Comparison of ENCODE assay signal across 13 cellular contexts in the genomic region with DNA sequence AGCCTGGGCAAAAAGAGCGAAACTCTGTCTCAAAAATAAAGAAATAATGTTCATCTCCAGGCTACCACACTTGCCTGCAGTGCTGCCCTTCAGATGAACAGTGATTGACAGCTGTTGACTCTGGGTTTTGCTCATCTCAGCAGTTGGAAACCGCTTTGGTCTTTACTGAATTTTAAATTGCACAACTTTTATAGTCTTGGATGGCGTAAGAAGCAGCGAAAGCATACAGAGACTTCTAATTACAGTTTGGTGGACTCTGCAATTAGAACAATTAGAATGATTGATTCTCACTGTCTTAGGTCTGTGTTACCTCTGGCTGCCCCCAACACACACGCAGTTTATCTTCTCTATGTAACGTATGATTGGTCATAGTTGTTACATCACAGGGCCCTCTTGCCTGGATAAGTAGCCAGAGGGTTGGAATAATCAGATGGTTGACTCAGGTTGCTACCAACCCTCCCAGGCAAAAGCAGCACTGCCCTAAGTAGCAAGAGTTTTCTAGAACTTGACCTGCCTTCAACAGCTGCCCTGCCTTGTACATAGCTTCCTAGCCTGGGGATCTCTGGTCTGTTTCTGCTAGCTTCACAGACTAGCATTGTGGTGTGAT. TPM values are rescaled to one million over a fixed set of nuclear protein-coding genes. Genes with fewer than 3 reads are reported as not detected.
DNase-seq lines count a peak whose midpoint lies in the region; ATAC-seq, FAIRE-seq and TF ChIP-seq lines count a peak whose summit lies in the region.
"Had no signal": no experiment of that assay in that cellular context is flagged by ENCODE, and none has a peak within 500 bp of the region (broad histone marks: within the 10 kb centered on the region; RNA-seq: fewer than 3 reads in every experiment).

No MANE protein-coding gene starts in this region.

- no peaks in the 10 kb centered on the region for H3K27me3 ChIP-seq in CD4-positive, CD25-positive, alpha-beta regulatory T cell (ENCODE audit: control insufficient read depth, insufficient read depth, low read length)
- no peaks in the 10 kb centered on the region for H3K27me3 ChIP-seq in HL-60 (ENCODE audit: insufficient read depth, poor library complexity, severe bottlenecking)

- FAIRE-seq in GM12891 (lab: Jason Lieb, UNC): no peak
- FAIRE-seq: D721Med, kidney had no signal

- CTCF ChIA-PET in activated B cell treated with CpG ODN at 0.5 μM for 24 hours (lab: Charles Lee): no interaction called here

- no peak for ATAC-seq in CD4-positive, CD25-positive, alpha-beta regulatory T cell (ENCODE audit: low read depth in 2 of 2)
- ATAC-seq in activated B cell treated with CpG ODN at 0.5 μM for 24 hours (ENCODE audit: low read depth) (no peak), memory B cell (ENCODE audit: low read depth) (no peak), HG03565 (IDR thresholded peaks at IDR 0.05; ENCODE audit: unreplicated experiment) (no peak)

- intact Hi-C loops in activated B cell treated with CpG ODN at 0.5 μM for 24 hours (cut with micrococcal nuclease): no loop called here

- H3K27ac Mint-ChIP-seq in CD4-positive, CD25-positive, alpha-beta regulatory T cell: peak overlapping the region; percentile 55 to 63 (median 56)
- H3K27ac Mint-ChIP-seq in activated B cell treated with CpG ODN at 0.5 μM for 24 hours: no peak overlapping the region
- no peak overlapping the region for H3K27ac Mint-ChIP-seq in memory B cell

- H3K36me3 Mint-ChIP-seq in CD4-positive, CD25-positive, alpha-beta regulatory T cell: peaks cover 16% of the 10 kb centered on the region
- H3K36me3 Mint-ChIP-seq in activated B cell treated with CpG ODN at 0.5 μM for 24 hours (ENCODE audit: low read depth) (peaks cover 23% of the 10 kb centered on the region), memory B cell (peaks cover 6% of the 10 kb centered on the region)

- no peaks in the 10 kb centered on the region for H3K36me3 ChIP-seq in CD4-positive, CD25-positive, alpha-beta regulatory T cell (ENCODE audit: control insufficient read depth, insufficient read depth, low read length)

- no peaks in the 10 kb centered on the region for H3K9me3 ChIP-seq in CD4-positive, CD25-positive, alpha-beta regulatory T cell (ENCODE audit: control insufficient read depth in 2 of 2, low read length in 2 of 2)

- no peak for DNase-seq in CD4-positive, CD25-positive, alpha-beta regulatory T cell
- DNase-seq in HL-60 (ENCODE audit: low read depth in 1 of 2, low spot score in 1 of 2) (peak; percentile 58 to 61), activated B cell treated with CpG ODN at 0.5 μM for 24 hours (no peak), memory B cell (ENCODE audit: low spot score in 2 of 2) (no peak), GM12891 (ENCODE audit: insufficient read length, low spot score) (no peak), NCI-H345 treated with DMSO at 0.1 percent for 48 hours (lab: John Stamatoyannopoulos, UW; ENCODE audit: unreplicated experiment) (no peak), UCSD-AML1 (lab: John Stamatoyannopoulos, UW; ENCODE audit: unreplicated experiment) (no peak)
- DNase-seq: activated CD4-positive, CD25-positive, alpha-beta regulatory T cell; foreskin melanocyte; kidney; NCI-H1105 had no signal

- H3K9me3 Mint-ChIP-seq in CD4-positive, CD25-positive, alpha-beta regulatory T cell: peaks cover 0 to 2% (median 0%) of the 10 kb centered on the region in 7 donors
- H3K9me3 Mint-ChIP-seq in activated B cell treated with CpG ODN at 0.5 μM for 24 hours (no peaks in the 10 kb centered on the region), memory B cell (no peaks in the 10 kb centered on the region)

- H3K4me1 ChIP-seq in CD4-positive, CD25-positive, alpha-beta regulatory T cell (ENCODE audit: control insufficient read depth, insufficient read depth, low read length, poor library complexity, severe bottlenecking): peaks cover 43% of the 10 kb centered on the region

- TF ChIP-seq CTCF in HL-60 (IDR thresholded peaks at IDR 0.05; ENCODE audit: insufficient read depth, low read length): no peak
- no peak for TF ChIP-seq CTCF in activated B cell treated with CpG ODN at 0.5 μM for 24 hours (IDR thresholded peaks at IDR 0.05)

- peak overlapping the region; percentile 65 to 99 (median 92) for H3K4me3 Mint-ChIP-seq in CD4-positive, CD25-positive, alpha-beta regulatory T cell
- H3K4me3 Mint-ChIP-seq in activated B cell treated with CpG ODN at 0.5 μM for 24 hours: peak overlapping the region; percentile 13
- H3K4me3 Mint-ChIP-seq in memory B cell: peak overlapping the region; percentile 41

- H3K4me3 ChIP-seq in CD4-positive, CD25-positive, alpha-beta regulatory T cell (ENCODE audit: low read depth, low read length): no peak overlapping the region
- H3K4me3 ChIP-seq in HL-60 (replicated peaks; ENCODE audit: insufficient read depth, low read length): no peak overlapping the region

- H3K4me1 Mint-ChIP-seq in CD4-positive, CD25-positive, alpha-beta regulatory T cell: peaks cover 20 to 81% (median 49%) of the 10 kb centered on the region in 4 donors
- peaks cover 63% of the 10 kb centered on the region for H3K4me1 Mint-ChIP-seq in activated B cell treated with CpG ODN at 0.5 μM for 24 hours
- peaks cover 37% of the 10 kb centered on the region for H3K4me1 Mint-ChIP-seq in memory B cell

- POLR2A ChIA-PET in activated B cell treated with CpG ODN at 0.5 μM for 24 hours (lab: Charles Lee): no interaction called here

- H3K27me3 Mint-ChIP-seq in CD4-positive, CD25-positive, alpha-beta regulatory T cell: no peaks in the 10 kb centered on the region
- H3K27me3 Mint-ChIP-seq in activated B cell treated with CpG ODN at 0.5 μM for 24 hours (no peaks in the 10 kb centered on the region), memory B cell (no peaks in the 10 kb centered on the region)

- TF ChIP-seq POLR2A in GM12891 (IDR thresholded peaks at IDR 0.05; ENCODE audit: low read depth, low read length): no peak

- no peak overlapping the region for H3K27ac ChIP-seq in CD4-positive, CD25-positive, alpha-beta regulatory T cell (ENCODE audit: insufficient read depth, low read length, poor library complexity, severe bottlenecking)
- H3K27ac ChIP-seq in HL-60 (replicated peaks): peak overlapping the region; percentile 55

TF ChIP-seq in GM12891, 5 proteins besides CTCF, POLR2A, EP300 and RAD21:
- TF ChIP-seq POLR2AphosphoS5 (IDR thresholded peaks at IDR 0.05; ENCODE audit: low read depth, low read length): no peak
- TF ChIP-seq TAF1 (IDR thresholded peaks at IDR 0.05; ENCODE audit: low read depth, low read length): no peak

RNA-seq across cellular contexts. Expression of a gene that starts 1.8 kb away (rescaled TPM):
- 35.4 TPM for total RNA-seq in CD4-positive, CD25-positive, alpha-beta regulatory T cell
- polyA plus RNA-seq in CD4-positive, CD25-positive, alpha-beta regulatory T cell: 10 to 100 TPM; 16.2 to 22.0 (median 17.7) TPM
- 59.4 and 79.7 TPM in 2 replicates for total RNA-seq in activated B cell treated with CpG ODN at 0.5 μM for 24 hours
- 32.7 TPM for polyA plus RNA-seq in GM12891 (2012; ENCODE audit: low read depth, missing spikeins)

RNA-seq across cellular contexts. Expression of a gene that starts 29.6 kb away (rescaled TPM):
- 177 TPM for total RNA-seq in CD4-positive, CD25-positive, alpha-beta regulatory T cell
- 100 to 1,000 TPM; 373 to 453 (median 405) TPM for polyA plus RNA-seq in CD4-positive, CD25-positive, alpha-beta regulatory T cell
- total RNA-seq in activated B cell treated with CpG ODN at 0.5 μM for 24 hours: 33.3 and 34.5 TPM in 2 replicates
- 19.1 TPM for polyA plus RNA-seq in GM12891 (2012; ENCODE audit: low read depth, missing spikeins)

RNA-seq across cellular contexts. Expression of a gene that starts 40.9 kb away (rescaled TPM):
- 85.5 TPM for total RNA-seq in CD4-positive, CD25-positive, alpha-beta regulatory T cell
- 100 to 1,000 TPM in 2 of 4 donors, 10 to 100 TPM in 2; 75.6 to 159 (median 104) TPM for polyA plus RNA-seq in CD4-positive, CD25-positive, alpha-beta regulatory T cell
- 11.0 and 11.1 TPM in 2 replicates for total RNA-seq in activated B cell treated with CpG ODN at 0.5 μM for 24 hours
- 8.5 TPM for polyA plus RNA-seq in GM12891 (2012; ENCODE audit: low read depth, missing spikeins)

Comparison
In these comparisons a context has a peak if more than half of its experiments do, and no peak if none do; other contexts are left out.
1. DNase-seq: peak in HL-60 (2 of 2); none in CD4-positive, CD25-positive, alpha-beta regulatory T cell (0 of 3), activated B cell treated with CpG ODN at 0.5 μM for 24 hours (single experiment), memory B cell (0 of 2), GM12891 (single experiment), NCI-H345 treated with DMSO at 0.1 percent for 48 hours (single experiment) and UCSD-AML1 (single experiment).
2. H3K27ac Mint-ChIP-seq: peak in CD4-positive, CD25-positive, alpha-beta regulatory T cell (3 of 3); none in activated B cell treated with CpG ODN at 0.5 μM for 24 hours (single experiment) and memory B cell (single experiment).
3. H3K4me3 Mint-ChIP-seq: peak in every context shown above with its lines; median percentile 92 in CD4-positive, CD25-positive, alpha-beta regulatory T cell; 41 in memory B cell; 13 in activated B cell treated with CpG ODN at 0.5 μM for 24 hours.